In genomic region chr6:105639124-105639523, GRCh38 we compare ENCODE assay signal across 34 cellular contexts.
"Had no signal": no experiment of that assay in that cellular context is flagged by ENCODE, and none has a peak within 500 bp of the region (broad histone marks: within the 10 kb centered on the region; RNA-seq: fewer than 3 reads in every experiment).

No MANE protein-coding gene starts in this region.

- H3K4me3 ChIP-seq: MG63 had no signal

- H3K27me3 ChIP-seq: MG63 had no signal

- H3K36me3 ChIP-seq: MG63 had no signal

- H3K9me3 ChIP-seq: MG63 had no signal

- DNase-seq: Karpas-422, Kasumi-1, MG63, MM.1S, MV-4-11, NCI-H1048, NCI-H1092, NCI-H1092 treated with DMSO at 0.1 percent for 48 hours, NCI-H1105, NCI-H1105 treated with DMSO at 0.1 percent for 48 hours, NCI-H1417, NCI-H1417 treated with DMSO at 0.1 percent for 48 hours, NCI-H1436, NCI-H1436 treated with DMSO at 0.1 percent for 48 hours, NCI-H146, NCI-H1694, NCI-H1694 treated with DMSO at 0.1 percent for 48 hours, NCI-H187, NCI-H187 treated with DMSO at 0.1 percent for 48 hours, NCI-H1930, NCI-H2029, NCI-H2029 treated with DMSO at 0.1 percent for 48 hours, NCI-H2081, NCI-H2081 treated with DMSO at 0.1 percent for 48 hours, NCI-H2107, NCI-H2171, NCI-H2171 treated with DMSO at 0.1 percent for 48 hours, NCI-H2227 treated with DMSO at 0.1 percent for 48 hours, NCI-H226, NCI-H345, NCI-H446, NCI-H446 treated with DMSO at 0.1 percent for 48 hours, NCI-H510A, NCI-H510A treated with DMSO at 0.1 percent for 48 hours had no signal
